Comparison of ENCODE assay signal across 24 cellular contexts in genomic region chr2:147851244-147851930, GRCh38.
"Had no signal": no experiment of that assay in that cellular context is flagged by ENCODE, and none has a peak within 500 bp of the region (broad histone marks: within the 10 kb centered on the region; RNA-seq: fewer than 3 reads in every experiment).

No MANE protein-coding gene starts in this region.

- DNase-seq: activated CD4-positive, alpha-beta T cell treated with anti-CD3 and anti-CD28 coated beads for 4 hours; activated CD4-positive, alpha-beta T cell treated with anti-CD3 and anti-CD28 coated beads, Interleukin-2, amount 50 U/mL, for 4 hours; activated effector memory CD4-positive, alpha-beta T cell treated with anti-CD3 and anti-CD28 coated beads, Interleukin-2, amount 50 U/mL, for 16 hours; activated naive CD4-positive, alpha-beta T cell treated with anti-CD3 and anti-CD28 coated beads for 36 hours; activated naive CD8-positive, alpha-beta T cell treated with anti-CD3 and anti-CD28 coated beads for 36 hours; activated T-cell treated with anti-CD3 and anti-CD28 coated beads for 4 hours; adrenal gland; caudate nucleus; heart right ventricle; left ventricle myocardium superior; naive thymus-derived CD4-positive, alpha-beta T cell; nucleus accumbens; psoas muscle; stimulated activated CD4-positive, alpha-beta T cell treated with anti-CD3 and anti-CD28 coated beads, Interleukin-1b, Interleukin-23, amount 100 ng/mL, for 48 hours; stimulated activated naive B cell treated with anti-CD40 and anti-IgM and Interleukin-4, amounts not matched to agents 10 μg/mL and 1 μg/mL and 100 μg/mL, for 72 hours; stomach; T-helper 1 cell; thyroid gland; upper lobe of right lung had no signal

- H2AFZ ChIP-seq: parathyroid adenoma had no signal

- H3K4me2 ChIP-seq: smooth muscle cell had no signal

- FAIRE-seq: endothelial cell of umbilical vein had no signal

- H3K27me3 ChIP-seq: adrenal gland, ascending aorta, gastroesophageal sphincter, heart right ventricle, stomach, thyroid gland, upper lobe of right lung had no signal

- H3K9me3 ChIP-seq: ascending aorta, gastroesophageal sphincter, heart right ventricle, psoas muscle, stomach, thyroid gland, upper lobe of right lung had no signal

- H3K9ac ChIP-seq: parathyroid adenoma had no signal

- ATAC-seq: gastroesophageal sphincter; heart right ventricle; left ventricle myocardium superior; naive thymus-derived CD4-positive, alpha-beta T cell; psoas muscle; stimulated activated naive B cell treated with anti-CD40 and anti-IgM and Interleukin-4, amounts not matched to agents 10 μg/mL and 1 μg/mL and 100 μg/mL, for 72 hours; upper lobe of right lung had no signal

- H3K4me3 ChIP-seq: adrenal gland, ascending aorta, gastroesophageal sphincter, heart right ventricle, psoas muscle, smooth muscle cell, stomach, thyroid gland, upper lobe of right lung had no signal

- H3K36me3 ChIP-seq: adrenal gland, ascending aorta, gastroesophageal sphincter, heart right ventricle, stomach, thyroid gland, upper lobe of right lung had no signal

- H3K27ac ChIP-seq: adrenal gland, ascending aorta, gastroesophageal sphincter, heart right ventricle, parathyroid adenoma, psoas muscle, thyroid gland, upper lobe of right lung had no signal
